15 cellular contexts compared by ENCODE assay signal in genomic region chr13:37667631-37668161, GRCh38.
"Had no signal": no experiment of that assay in that cellular context is flagged by ENCODE, and none has a peak within 500 bp of the region (broad histone marks: within the 10 kb centered on the region; RNA-seq: fewer than 3 reads in every experiment).

No MANE protein-coding gene starts in this region.

- H3K27ac ChIP-seq: adrenal gland, neutrophil, upper lobe of left lung had no signal

- DNase-seq: activated CD4-positive, alpha-beta T cell treated with anti-CD3 and anti-CD28 coated beads, Interleukin-2, amount 50 U/mL, for 1 hour; activated CD4-positive, CD25-positive, alpha-beta regulatory T cell treated with anti-CD3 and anti-CD28 coated beads, Interleukin-2, amount 50 U/mL, for 72 hours; activated CD8-positive, alpha-beta memory T cell treated with anti-CD3 and anti-CD28 coated beads, Interleukin-2, amount 50 U/mL, for 48 hours; activated effector memory CD4-positive, alpha-beta T cell treated with Interleukin-2 at 50 U/mL for 16 hours; activated T-cell treated with anti-CD3 and anti-CD28 coated beads, Interleukin-2, amount 50 U/mL, for 48 hours; adrenal gland; effector CD8-positive, alpha-beta T cell; immature natural killer cell; kidney glomerular epithelial cell; natural killer cell; retina; stimulated activated naive CD8-positive, alpha-beta T cell treated with anti-CD3 and anti-CD28 coated beads, Interleukin-15, amount 100 ng/mL, for 72 hours; upper lobe of left lung had no signal

- H3K27me3 ChIP-seq: adrenal gland, neutrophil, upper lobe of left lung had no signal

- H3K36me3 ChIP-seq: adrenal gland, neutrophil, upper lobe of left lung had no signal

- H3K9me3 ChIP-seq: adrenal gland, neutrophil, upper lobe of left lung had no signal

- ATAC-seq: esophagus mucosa; natural killer cell; stimulated activated naive CD8-positive, alpha-beta T cell treated with anti-CD3 and anti-CD28 coated beads, Interleukin-15, amount 100 ng/mL, for 72 hours had no signal

- H3K4me1 ChIP-seq: adrenal gland, upper lobe of left lung had no signal

- H3K4me3 ChIP-seq: adrenal gland, upper lobe of left lung had no signal
